In genomic region chr15:35111861-35112260, GRCh38 we compare ENCODE assay signal across 36 cellular contexts. TPM values are rescaled to one million over a fixed set of nuclear protein-coding genes. Genes with fewer than 3 reads are reported as not detected.
"Had no signal": no experiment of that assay in that cellular context is flagged by ENCODE, and none has a peak within 500 bp of the region (broad histone marks: within the 10 kb centered on the region; RNA-seq: fewer than 3 reads in every experiment).

No MANE protein-coding gene starts in this region.

- H3K27ac Mint-ChIP-seq: activated CD4-positive, alpha-beta memory T cell treated with anti-CD3 and anti-CD28 coated beads for 36 hours; activated CD4-positive, alpha-beta T cell treated with anti-CD3 and anti-CD28 coated beads for 36 hours; activated CD4-positive, alpha-beta T cell treated with anti-CD3 and anti-CD28 coated beads, Interleukin-2, amount 10 ng/mL, durations not matched to agents 7 days and 5 days; activated CD8-positive, alpha-beta T cell treated with anti-CD3 and anti-CD28 coated beads for 36 hours; activated naive CD4-positive, alpha-beta T cell treated with anti-CD3 and anti-CD28 coated beads for 36 hours; activated naive CD4-positive, alpha-beta T cell treated with anti-CD3 and anti-CD28 coated beads, Interleukin-2, amount 50 U/mL, for 72 hours; activated naive CD8-positive, alpha-beta T cell treated with anti-CD3 and anti-CD28 coated beads for 36 hours; activated T-cell treated with anti-CD3 and anti-CD28 coated beads, Interleukin-2, amount 50 U/mL, for 72 hours; activated T-helper 1 cell treated with anti-CD3 and anti-CD28 coated beads, Interleukin-12 subunit alpha, Interleukin-12 subunit beta, Interleukin-2, Interleukin-4 antibody, amounts not matched to agents 30 ng/mL and 10 ng/mL and 1 ng/mL, durations not matched to agents 14 hours and 24 hours and 36 hours; activated T-helper 17 cell treated with anti-CD3 and anti-CD28 coated beads, Interleukin-2, amount 50 U/mL, for 72 hours; T-helper 1 cell treated with Interleukin-12 subunit alpha and Interleukin-12 subunit beta and Interleukin-4 antibody, amounts not matched to agents 30 μg/mL and 1 μg/mL, for 36 hours; T-helper 2 cell treated with Interferon-gamma antibody and Interleukin-4, amounts not matched to agents 5 μg/mL and 100 μg/mL, for 36 hours had no signal

- H3K27me3 Mint-ChIP-seq: activated CD4-positive, alpha-beta memory T cell treated with anti-CD3 and anti-CD28 coated beads for 36 hours; activated CD4-positive, alpha-beta T cell treated with anti-CD3 and anti-CD28 coated beads for 36 hours; activated CD8-positive, alpha-beta T cell treated with anti-CD3 and anti-CD28 coated beads for 36 hours; activated naive CD8-positive, alpha-beta T cell treated with anti-CD3 and anti-CD28 coated beads for 36 hours; activated T-helper 17 cell treated with anti-CD3 and anti-CD28 coated beads, Interleukin-2, amount 50 U/mL, for 72 hours had no signal

- ATAC-seq: activated CD4-positive, alpha-beta T cell treated with anti-CD3 and anti-CD28 coated beads for 36 hours; activated CD4-positive, CD25-positive, alpha-beta regulatory T cell treated with anti-CD3 and anti-CD28 coated beads, Interleukin-2, amount 50 U/mL, for 24 hours; activated CD8-positive, alpha-beta T cell treated with anti-CD3 and anti-CD28 coated beads for 36 hours; activated naive CD4-positive, alpha-beta T cell treated with anti-CD3 and anti-CD28 coated beads, Interleukin-2, amount 50 U/mL, for 72 hours; activated T-cell treated with anti-CD3 and anti-CD28 coated beads, Interleukin-2, amount 50 U/mL, for 4 hours; activated T-cell treated with anti-CD3 and anti-CD28 coated beads, Interleukin-2, amount 50 U/mL, for 72 hours; activated T-helper 17 cell treated with anti-CD3 and anti-CD28 coated beads, Interleukin-2, amount 50 U/mL, for 72 hours; body of pancreas had no signal

- DNase-seq: activated CD4-positive, alpha-beta memory T cell treated with anti-CD3 and anti-CD28 coated beads for 36 hours; activated CD4-positive, alpha-beta T cell treated with anti-CD3 and anti-CD28 coated beads for 1 hour; activated CD4-positive, alpha-beta T cell treated with anti-CD3 and anti-CD28 coated beads for 36 hours; activated CD4-positive, alpha-beta T cell treated with anti-CD3 and anti-CD28 coated beads for 48 hours; activated CD4-positive, alpha-beta T cell treated with anti-CD3 and anti-CD28 coated beads, Interleukin-2, amount 10 ng/mL, durations not matched to agents 7 days and 5 days; activated CD4-positive, CD25-positive, alpha-beta regulatory T cell; activated CD8-positive, alpha-beta memory T cell treated with anti-CD3 and anti-CD28 coated beads, Interleukin-2, amount 50 U/mL, for 4 hours; activated CD8-positive, alpha-beta T cell treated with anti-CD3 and anti-CD28 coated beads for 36 hours; activated effector memory CD4-positive, alpha-beta T cell treated with anti-CD3 and anti-CD28 coated beads, Interleukin-2, amount 50 U/mL, for 16 hours; activated gamma-delta T cell treated with Interleukin-2 at 50 U/mL for 16 hours; activated naive CD4-positive, alpha-beta T cell; activated naive CD4-positive, alpha-beta T cell treated with anti-CD3 and anti-CD28 coated beads for 36 hours; activated naive CD4-positive, alpha-beta T cell treated with anti-CD3 and anti-CD28 coated beads, Interleukin-2, amount 50 U/mL, for 16 hours; activated naive CD8-positive, alpha-beta T cell treated with anti-CD3 and anti-CD28 coated beads for 36 hours; activated T-cell treated with anti-CD3 and anti-CD28 coated beads for 4 hours; activated T-cell treated with anti-CD3 and anti-CD28 coated beads, Interleukin-2, amount 50 U/mL, for 1 hour; activated T-cell treated with anti-CD3 and anti-CD28 coated beads, Interleukin-2, amount 50 U/mL, for 4 hours; activated T-cell treated with anti-CD3 and anti-CD28 coated beads, Interleukin-2, amount 50 U/mL, for 72 hours; adrenal gland; amniotic stem cell; aorta; body of pancreas; brain microvascular endothelial cell; central memory CD4-positive, alpha-beta T cell; T-helper 1 cell; T-helper 2 cell; T-helper 9 cell had no signal

- H3K36me3 Mint-ChIP-seq: activated CD4-positive, alpha-beta memory T cell treated with anti-CD3 and anti-CD28 coated beads for 36 hours; activated naive CD4-positive, alpha-beta T cell treated with anti-CD3 and anti-CD28 coated beads, Interleukin-2, amount 50 U/mL, for 72 hours; activated naive CD8-positive, alpha-beta T cell treated with anti-CD3 and anti-CD28 coated beads for 36 hours had no signal

- H3K4me3 Mint-ChIP-seq: activated CD4-positive, alpha-beta memory T cell treated with anti-CD3 and anti-CD28 coated beads for 36 hours; activated CD4-positive, alpha-beta T cell treated with anti-CD3 and anti-CD28 coated beads for 36 hours; activated CD4-positive, alpha-beta T cell treated with anti-CD3 and anti-CD28 coated beads, Interleukin-2, amount 10 ng/mL, durations not matched to agents 7 days and 5 days; activated CD8-positive, alpha-beta T cell treated with anti-CD3 and anti-CD28 coated beads for 36 hours; activated naive CD4-positive, alpha-beta T cell treated with anti-CD3 and anti-CD28 coated beads for 36 hours; activated naive CD8-positive, alpha-beta T cell treated with anti-CD3 and anti-CD28 coated beads for 36 hours; activated T-cell treated with anti-CD3 and anti-CD28 coated beads, Interleukin-2, amount 50 U/mL, for 4 hours; activated T-cell treated with anti-CD3 and anti-CD28 coated beads, Interleukin-2, amount 50 U/mL, for 72 hours; activated T-helper 1 cell treated with anti-CD3 and anti-CD28 coated beads, Interleukin-12 subunit alpha, Interleukin-12 subunit beta, Interleukin-2, Interleukin-4 antibody, amounts not matched to agents 30 ng/mL and 10 ng/mL and 1 ng/mL, durations not matched to agents 14 hours and 24 hours and 36 hours; activated T-helper 17 cell treated with anti-CD3 and anti-CD28 coated beads, Interleukin-2, amount 50 U/mL, for 72 hours; T-helper 1 cell treated with Interleukin-12 subunit alpha and Interleukin-12 subunit beta and Interleukin-4 antibody, amounts not matched to agents 30 μg/mL and 1 μg/mL, for 36 hours; T-helper 2 cell treated with Interferon-gamma antibody and Interleukin-4, amounts not matched to agents 5 μg/mL and 100 μg/mL, for 36 hours had no signal

- H3K4me1 Mint-ChIP-seq: activated CD4-positive, alpha-beta T cell treated with anti-CD3 and anti-CD28 coated beads for 36 hours; activated CD4-positive, alpha-beta T cell treated with anti-CD3 and anti-CD28 coated beads, Interleukin-2, amount 10 ng/mL, durations not matched to agents 7 days and 5 days; activated naive CD8-positive, alpha-beta T cell treated with anti-CD3 and anti-CD28 coated beads for 36 hours; activated T-helper 17 cell treated with anti-CD3 and anti-CD28 coated beads, Interleukin-2, amount 50 U/mL, for 72 hours had no signal

- H3K9me3 Mint-ChIP-seq: activated CD4-positive, alpha-beta memory T cell treated with anti-CD3 and anti-CD28 coated beads for 36 hours; activated CD4-positive, alpha-beta T cell treated with anti-CD3 and anti-CD28 coated beads, Interleukin-2, amount 10 ng/mL, durations not matched to agents 7 days and 5 days; activated CD8-positive, alpha-beta T cell treated with anti-CD3 and anti-CD28 coated beads for 36 hours; activated naive CD4-positive, alpha-beta T cell treated with anti-CD3 and anti-CD28 coated beads for 36 hours; activated naive CD4-positive, alpha-beta T cell treated with anti-CD3 and anti-CD28 coated beads, Interleukin-2, amount 50 U/mL, for 72 hours; activated naive CD8-positive, alpha-beta T cell treated with anti-CD3 and anti-CD28 coated beads for 36 hours; activated T-cell treated with anti-CD3 and anti-CD28 coated beads, Interleukin-2, amount 50 U/mL, for 4 hours; activated T-cell treated with anti-CD3 and anti-CD28 coated beads, Interleukin-2, amount 50 U/mL, for 72 hours; activated T-helper 1 cell treated with anti-CD3 and anti-CD28 coated beads, Interleukin-12 subunit alpha, Interleukin-12 subunit beta, Interleukin-2, Interleukin-4 antibody, amounts not matched to agents 30 ng/mL and 10 ng/mL and 1 ng/mL, durations not matched to agents 14 hours and 24 hours and 36 hours; activated T-helper 17 cell treated with anti-CD3 and anti-CD28 coated beads, Interleukin-2, amount 50 U/mL, for 72 hours; T-helper 1 cell treated with Interleukin-12 subunit alpha and Interleukin-12 subunit beta and Interleukin-4 antibody, amounts not matched to agents 30 μg/mL and 1 μg/mL, for 36 hours; T-helper 2 cell treated with Interferon-gamma antibody and Interleukin-4, amounts not matched to agents 5 μg/mL and 100 μg/mL, for 36 hours had no signal

RNA-seq across cellular contexts. Expression of gene NANOGP8, which starts 26.8 kb away (rescaled TPM):
- total RNA-seq: activated CD4-positive, alpha-beta memory T cell treated with anti-CD3 and anti-CD28 coated beads for 36 hours; activated CD4-positive, alpha-beta T cell treated with anti-CD3 and anti-CD28 coated beads for 36 hours; activated CD4-positive, alpha-beta T cell treated with anti-CD3 and anti-CD28 coated beads, Interleukin-2, amount 10 ng/mL, durations not matched to agents 7 days and 5 days; activated CD8-positive, alpha-beta memory T cell treated with anti-CD3 and anti-CD28 coated beads for 36 hours; activated CD8-positive, alpha-beta T cell treated with anti-CD3 and anti-CD28 coated beads for 36 hours; activated naive CD4-positive, alpha-beta T cell treated with anti-CD3 and anti-CD28 coated beads for 36 hours; activated naive CD4-positive, alpha-beta T cell treated with anti-CD3 and anti-CD28 coated beads, Interleukin-2, amount 50 U/mL, for 72 hours; activated naive CD8-positive, alpha-beta T cell treated with anti-CD3 and anti-CD28 coated beads for 36 hours; activated T-cell treated with anti-CD3 and anti-CD28 coated beads, Interleukin-2, amount 50 U/mL, for 4 hours; activated T-cell treated with anti-CD3 and anti-CD28 coated beads, Interleukin-2, amount 50 U/mL, for 72 hours; activated T-helper 1 cell treated with anti-CD3 and anti-CD28 coated beads, Interleukin-12 subunit alpha, Interleukin-12 subunit beta, Interleukin-2, Interleukin-4 antibody, amounts not matched to agents 30 ng/mL and 10 ng/mL and 1 ng/mL, durations not matched to agents 14 hours and 24 hours and 36 hours; activated T-helper 17 cell treated with anti-CD3 and anti-CD28 coated beads, Interleukin-2, amount 50 U/mL, for 72 hours; astrocyte; cardiac septum had no signal
